Comparison of ENCODE assay signal across 1 cellular context in genomic region chr12:104222981-104223380, GRCh38.
TF ChIP-seq lines count a peak whose summit lies in the region.

No MANE protein-coding gene starts in this region.

TF ChIP-seq in HCT116, 20 proteins besides CTCF, POLR2A, EP300 and RAD21 (continued from another document):
- no peak for TF ChIP-seq REST (IDR thresholded peaks at IDR 0.05; ENCODE audit: low read depth)
- TF ChIP-seq SRF (IDR thresholded peaks at IDR 0.05; ENCODE audit: low read depth) = no peak
- TF ChIP-seq ELF1 (IDR thresholded peaks at IDR 0.05; ENCODE audit: borderline replicate concordance, low read depth) = no peak
TF ChIP-seq in HCT116: peak in this region for 0.
